ENCODE assay signal across 8 cellular contexts in genomic region chr10:30348378-30348776, GRCh38. TPM values are rescaled to one million over a fixed set of nuclear protein-coding genes. Genes with fewer than 3 reads are reported as not detected.
DNase-seq lines count a peak whose midpoint lies in the region; ATAC-seq, FAIRE-seq and TF ChIP-seq lines count a peak whose summit lies in the region.

No MANE protein-coding gene starts in this region.

- H3K27me3 ChIP-seq in mesendoderm (ENCODE audit: insufficient read depth, low read length, poor library complexity): no peaks in the 10 kb centered on the region

- no peak overlapping the region for H4K5ac ChIP-seq in mesendoderm (ENCODE audit: low read length)

- no peak overlapping the region for H3K18ac ChIP-seq in mesendoderm (ENCODE audit: low read length)

- H4K8ac ChIP-seq in mesendoderm (ENCODE audit: low read depth, low read length): no peak overlapping the region

- TF ChIP-seq CTCF in astrocyte of the cerebellum (IDR thresholded peaks at IDR 0.05; ENCODE audit: low read depth, low read length, missing control alignments): no peak

- no peak overlapping the region for H3K23ac ChIP-seq in mesendoderm (ENCODE audit: low read length)

- peaks cover 2% of the 10 kb centered on the region for H3K4me1 ChIP-seq in mesendoderm (ENCODE audit: control insufficient read depth, low read depth, low read length)

- H3K27ac ChIP-seq in mesendoderm (ENCODE audit: low read depth, low read length): no peak overlapping the region

- H2AK5ac ChIP-seq in mesendoderm (ENCODE audit: low read length): no peak overlapping the region

- peak overlapping the region; percentile 86 for H3K4me2 ChIP-seq in mesendoderm (ENCODE audit: low read length)

- peak overlapping the region; percentile 16 for H3K4ac ChIP-seq in mesendoderm (ENCODE audit: low read depth, low read length)

- H3K9ac ChIP-seq in mesendoderm (ENCODE audit: low read length): peak overlapping the region; percentile 100

- H2BK15ac ChIP-seq in mesendoderm (replicated peaks; ENCODE audit: low read depth): no peak overlapping the region

- peak overlapping the region; percentile 99 for H3K56ac ChIP-seq in mesendoderm (ENCODE audit: low read length)

- FAIRE-seq in frontal cortex (lab: Jason Lieb, UNC): no peak

- peaks cover 4% of the 10 kb centered on the region for H3K79me1 ChIP-seq in mesendoderm (ENCODE audit: low read length)

- DNase-seq in astrocyte of the cerebellum (ENCODE audit: low read depth) (no peak), mesendoderm (no peak), cerebellum (ENCODE audit: low spot score) (no peak), frontal cortex (ENCODE audit: low spot score in 2 of 2) (no peak), ACHN (no peak)

- H2BK120ac ChIP-seq in mesendoderm (ENCODE audit: low read depth, low read length): no peak overlapping the region

- WGBS in mesendoderm (ENCODE audit: extremely low coverage, insufficient coverage, low lambda C conversion rate): no CpG with 5 or more reads among the region's 9 CpGs

- peak; percentile 23 for ATAC-seq in GM18502 (IDR thresholded peaks at IDR 0.05; ENCODE audit: poor library complexity, unreplicated experiment)
- peak; percentile 24 for ATAC-seq in HG02885 (IDR thresholded peaks at IDR 0.05; ENCODE audit: poor library complexity, unreplicated experiment)
- no peak for ATAC-seq in HG02970 (IDR thresholded peaks at IDR 0.05; ENCODE audit: low FRiP score, unreplicated experiment)

- no peak overlapping the region for H2BK5ac ChIP-seq in mesendoderm (ENCODE audit: low read length)

- H3K4me3 ChIP-seq in astrocyte of the cerebellum (ENCODE audit: low read depth, low read length) (peak overlapping the region; percentile 97), mesendoderm (ENCODE audit: low read length) (peak overlapping the region; percentile 100)

- in situ Hi-C loops in astrocyte of the cerebellum (cut with HindIII; ENCODE audit: low sequenced_read_pairs): no loop called here
- in situ Hi-C loops in ACHN (cut with HindIII; ENCODE audit: low pct_ligation_motif_present, low pct_unique_long_range_greater_than_20kb, low sequenced_read_pairs): no loop called here

- H3K36me3 ChIP-seq in mesendoderm (ENCODE audit: control insufficient read depth, insufficient read depth, low read length): no peaks in the 10 kb centered on the region

- peaks cover 50% of the 10 kb centered on the region for H3K79me2 ChIP-seq in mesendoderm (ENCODE audit: control insufficient read depth, insufficient read depth, low read length)

RNA-seq across cellular contexts. Expression of gene MTPAP, which starts 0.7 kb away (rescaled TPM):
- 30.2 TPM for polyA plus RNA-seq in mesendoderm (2013, experiment 1 of 2)
- 29.0 TPM for polyA plus RNA-seq in mesendoderm (2013, experiment 2 of 2)
- 27.4 TPM for total RNA-seq in cerebellum
- total RNA-seq in frontal cortex: 52.2 TPM
